ENCODE assay signal across 15 cellular contexts in the genomic region with DNA sequence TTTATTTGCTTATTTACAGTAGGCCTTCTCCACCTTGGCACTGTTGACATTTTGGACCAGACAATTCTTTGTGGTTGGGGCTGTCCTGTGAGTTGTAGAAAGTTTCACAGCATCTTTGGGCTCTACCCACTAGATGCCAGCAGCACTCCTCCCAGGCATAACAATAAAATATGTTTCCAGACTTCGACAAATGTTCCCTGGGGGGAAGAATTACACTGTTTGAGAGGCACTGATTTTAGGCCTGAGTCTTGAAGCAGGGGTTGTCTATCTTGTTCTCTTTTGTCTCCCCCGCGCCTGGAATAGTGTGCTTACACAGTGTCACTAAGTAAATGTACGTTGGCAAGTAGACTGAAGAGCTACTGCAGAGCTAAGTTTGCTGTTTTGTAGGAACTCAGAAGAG.
A peak's percentile ranks its signal among the peaks of the same experiment; 100 is the strongest.
DNase-seq lines count a peak whose midpoint lies in the region; TF ChIP-seq lines count a peak whose summit lies in the region.
"Had no signal": no experiment of that assay in that cellular context is flagged by ENCODE, and none has a peak within 500 bp of the region (broad histone marks: within the 10 kb centered on the region; RNA-seq: fewer than 3 reads in every experiment).

No MANE protein-coding gene starts in this region.

- peak; percentile 48 for TF ChIP-seq CTCF in epithelial cell of proximal tubule (conservative IDR thresholded peaks at IDR 0.05; ENCODE audit: low read depth, low read length)
- TF ChIP-seq CTCF in parathyroid adenoma (IDR thresholded peaks at IDR 0.05): no peak
- no peak for TF ChIP-seq CTCF in transverse colon (IDR thresholded peaks at IDR 0.05)

- in situ Hi-C loops in SK-MEL-5 (cut with HindIII; ENCODE audit: low pct_unique_long_range_greater_than_20kb, low sequenced_read_pairs): no loop called here
- in situ Hi-C loops in transverse colon (cut with MboI; ENCODE audit: low pct_ligation_motif_present in 1 of 4, low pct_unique_long_range_greater_than_20kb in 1 of 4, low sequenced_read_pairs in 3 of 4): no loop called here

- no peak for TF ChIP-seq POLR2A in transverse colon (IDR thresholded peaks at IDR 0.05)

- H3K36me3 ChIP-seq in parathyroid adenoma (ENCODE audit: control insufficient read depth, insufficient read depth, low read length) (no peaks in the 10 kb centered on the region), transverse colon (no peaks in the 10 kb centered on the region)
- H3K36me3 ChIP-seq: SJSA1 had no signal

- DNase-seq in EL: peak; percentile 14
- peak; percentile 9 for DNase-seq in SK-MEL-5 (ENCODE audit: low read depth, low spot score)
- DNase-seq in epithelial cell of proximal tubule (ENCODE audit: low read depth): no peak
- no peak for DNase-seq in RPMI8226
- no peak for DNase-seq in transverse colon
- DNase-seq in stimulated activated CD4-positive, alpha-beta T cell treated with anti-CD3 and anti-CD28 coated beads, Interleukin-12 subunit alpha, Interleukin-12 subunit beta, amount 100 ng/mL, for 4 hours: no peak
- DNase-seq: CD4-positive, alpha-beta memory T cell; NCI-H1436; NCI-H345; stimulated activated CD4-positive, alpha-beta T cell treated with anti-CD3 and anti-CD28 coated beads, Interleukin-4, amount 100 ng/mL, for 4 hours had no signal

- H3K27me3 ChIP-seq in parathyroid adenoma (ENCODE audit: control insufficient read depth, insufficient read depth, low read length) (no peaks in the 10 kb centered on the region), transverse colon (no peaks in the 10 kb centered on the region)
- H3K27me3 ChIP-seq: dorsolateral prefrontal cortex, SJSA1 had no signal

- H3K9ac ChIP-seq in parathyroid adenoma: no peak overlapping the region
- H3K9ac ChIP-seq: KMS-11 had no signal

- peaks cover 24% of the 10 kb centered on the region for H3K79me2 ChIP-seq in parathyroid adenoma

- H3K4me1 ChIP-seq in parathyroid adenoma (peaks cover 8% of the 10 kb centered on the region), transverse colon (no peaks in the 10 kb centered on the region)
- H3K4me1 ChIP-seq: SJSA1 had no signal

- no peak for TF ChIP-seq EP300 in transverse colon (IDR thresholded peaks at IDR 0.05; ENCODE audit: low read depth)

- H3K27ac ChIP-seq in parathyroid adenoma (peak overlapping the region; percentile 49), transverse colon (no peak overlapping the region)
- H3K27ac ChIP-seq: dorsolateral prefrontal cortex, KMS-11, SJSA1 had no signal

- 87 to 100% methylated on average over 3 to 4 of the region's 4 CpGs for WGBS in transverse colon (ENCODE audit: low coverage in 1 of 2), 2 donors

- no peak overlapping the region for H2AFZ ChIP-seq in parathyroid adenoma

- intact Hi-C loops in transverse colon (cut with DNase I; ENCODE audit: low total_unique reads): no loop called here

- H3K9me3 ChIP-seq in parathyroid adenoma (ENCODE audit: control insufficient read depth, low read length): no peaks in the 10 kb centered on the region
- no peaks in the 10 kb centered on the region for H3K9me3 ChIP-seq in transverse colon
- H3K9me3 ChIP-seq: SJSA1 had no signal

- no peak overlapping the region for H3K4me2 ChIP-seq in parathyroid adenoma (ENCODE audit: low read length)
- H3K4me2 ChIP-seq: KMS-11 had no signal

- H3K4me3 ChIP-seq in epithelial cell of proximal tubule (ENCODE audit: low read depth, low read length): no peak overlapping the region
- H3K4me3 ChIP-seq in parathyroid adenoma (ENCODE audit: low read depth, low read length): no peak overlapping the region
- H3K4me3 ChIP-seq in transverse colon: no peak overlapping the region
- H3K4me3 ChIP-seq: dorsolateral prefrontal cortex, lung, SJSA1 had no signal

Comparison
In these comparisons a context has a peak if more than half of its experiments do, and no peak if none do; other contexts are left out.
1. DNase-seq: peak in EL (single experiment) and SK-MEL-5 (single experiment); none in epithelial cell of proximal tubule (single experiment), RPMI8226 (single experiment), transverse colon (single experiment) and stimulated activated CD4-positive, alpha-beta T cell treated with anti-CD3 and anti-CD28 coated beads, Interleukin-12 subunit alpha, Interleukin-12 subunit beta, amount 100 ng/mL, for 4 hours (single experiment).